Comparison of ENCODE assay signal across 26 cellular contexts in the genomic region with DNA sequence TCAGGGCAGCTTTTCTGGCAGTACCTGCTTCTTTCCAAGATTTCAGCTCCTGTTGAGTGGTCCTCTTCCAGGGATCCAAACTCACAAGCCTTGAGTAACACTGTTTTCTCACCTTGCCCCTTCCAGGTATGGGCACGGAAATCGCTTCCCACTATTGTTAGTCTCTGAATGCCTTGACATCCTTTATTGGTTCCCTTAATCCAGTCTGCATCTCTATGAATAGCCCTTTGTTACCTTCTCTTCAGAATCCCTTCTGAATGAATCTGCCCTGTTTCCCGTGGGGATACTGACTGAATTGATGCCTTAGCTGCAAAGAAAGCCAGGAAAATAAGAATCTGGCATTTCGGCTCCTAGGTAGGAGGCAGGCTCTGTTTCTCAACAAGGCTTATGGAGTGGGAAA.
"Had no signal": no experiment of that assay in that cellular context is flagged by ENCODE, and none has a peak within 500 bp of the region (broad histone marks: within the 10 kb centered on the region; RNA-seq: fewer than 3 reads in every experiment).

No MANE protein-coding gene starts in this region.

- ATAC-seq: activated T-cell treated with anti-CD3 and anti-CD28 coated beads, Interleukin-2, amount 50 U/mL, for 4 hours; activated T-helper 17 cell treated with anti-CD3 and anti-CD28 coated beads, Interleukin-2, amount 50 U/mL, for 72 hours; PC-3; T-helper 17 cell had no signal

- H3K27ac Mint-ChIP-seq: activated CD4-positive, alpha-beta memory T cell treated with anti-CD3 and anti-CD28 coated beads for 36 hours; activated CD4-positive, alpha-beta T cell treated with anti-CD3 and anti-CD28 coated beads, Interleukin-2, amount 10 ng/mL, durations not matched to agents 7 days and 5 days; activated naive CD4-positive, alpha-beta T cell treated with anti-CD3 and anti-CD28 coated beads, Interleukin-2, amount 10 ng/mL, durations not matched to agents 7 days and 5 days; activated naive CD8-positive, alpha-beta T cell treated with anti-CD3 and anti-CD28 coated beads for 36 hours; activated T-helper 17 cell treated with anti-CD3 and anti-CD28 coated beads, Interleukin-2, amount 50 U/mL, for 72 hours; T-helper 17 cell had no signal

- H3K4me1 Mint-ChIP-seq: activated CD4-positive, alpha-beta T cell treated with anti-CD3 and anti-CD28 coated beads, Interleukin-2, amount 10 ng/mL, durations not matched to agents 7 days and 5 days; activated naive CD4-positive, alpha-beta T cell treated with anti-CD3 and anti-CD28 coated beads, Interleukin-2, amount 10 ng/mL, durations not matched to agents 7 days and 5 days; activated naive CD8-positive, alpha-beta T cell treated with anti-CD3 and anti-CD28 coated beads for 36 hours; activated T-helper 17 cell treated with anti-CD3 and anti-CD28 coated beads, Interleukin-2, amount 50 U/mL, for 72 hours; T-helper 17 cell had no signal

- H3K4me3 Mint-ChIP-seq: activated CD4-positive, alpha-beta memory T cell treated with anti-CD3 and anti-CD28 coated beads for 36 hours; activated CD4-positive, alpha-beta T cell treated with anti-CD3 and anti-CD28 coated beads, Interleukin-2, amount 10 ng/mL, durations not matched to agents 7 days and 5 days; activated naive CD4-positive, alpha-beta T cell treated with anti-CD3 and anti-CD28 coated beads, Interleukin-2, amount 10 ng/mL, durations not matched to agents 7 days and 5 days; activated naive CD8-positive, alpha-beta T cell treated with anti-CD3 and anti-CD28 coated beads for 36 hours; activated T-cell treated with anti-CD3 and anti-CD28 coated beads, Interleukin-2, amount 50 U/mL, for 4 hours; activated T-helper 17 cell treated with anti-CD3 and anti-CD28 coated beads, Interleukin-2, amount 50 U/mL, for 72 hours; T-helper 17 cell had no signal

- FAIRE-seq: RCC 7860 had no signal

- DNase-seq: activated CD4-positive, alpha-beta memory T cell treated with anti-CD3 and anti-CD28 coated beads for 36 hours; activated CD4-positive, alpha-beta T cell treated with anti-CD3 and anti-CD28 coated beads, Interleukin-2, amount 10 ng/mL, durations not matched to agents 7 days and 5 days; activated CD4-positive, CD25-positive, alpha-beta regulatory T cell; activated CD8-positive, alpha-beta memory T cell treated with anti-CD3 and anti-CD28 coated beads for 24 hours; activated gamma-delta T cell treated with Interleukin-2 at 50 U/mL for 16 hours; activated naive CD4-positive, alpha-beta T cell treated with anti-CD3 and anti-CD28 coated beads, Interleukin-2, amount 10 ng/mL, durations not matched to agents 7 days and 5 days; activated naive CD8-positive, alpha-beta T cell treated with anti-CD3 and anti-CD28 coated beads for 36 hours; activated T-cell treated with anti-CD3 and anti-CD28 coated beads, Interleukin-2, amount 50 U/mL, for 4 hours; caudate nucleus; Kasumi-1; KBM-7; NCI-H1105 treated with DMSO at 0.1 percent for 48 hours; NCI-H1436 treated with DMSO at 0.1 percent for 48 hours; NCI-H187 treated with DMSO at 0.1 percent for 48 hours; NCI-H2081 treated with DMSO at 0.1 percent for 48 hours; NCI-H2171 treated with DMSO at 0.1 percent for 48 hours; NCI-H226; NCI-H526 treated with DMSO at 0.1 percent for 48 hours; NCI-H82; NK-92 treated with Interleukin-12 subunit alpha and Interleukin-12 subunit beta, amount 100 ng/mL, for 24 hours; PC-3; SHP77; T-helper 17 cell; T-helper 9 cell had no signal

- H3K9me3 Mint-ChIP-seq: activated CD4-positive, alpha-beta memory T cell treated with anti-CD3 and anti-CD28 coated beads for 36 hours; activated CD4-positive, alpha-beta T cell treated with anti-CD3 and anti-CD28 coated beads, Interleukin-2, amount 10 ng/mL, durations not matched to agents 7 days and 5 days; activated naive CD4-positive, alpha-beta T cell treated with anti-CD3 and anti-CD28 coated beads, Interleukin-2, amount 10 ng/mL, durations not matched to agents 7 days and 5 days; activated naive CD8-positive, alpha-beta T cell treated with anti-CD3 and anti-CD28 coated beads for 36 hours; activated T-cell treated with anti-CD3 and anti-CD28 coated beads, Interleukin-2, amount 50 U/mL, for 4 hours had no signal

- H3K36me3 Mint-ChIP-seq: activated CD4-positive, alpha-beta memory T cell treated with anti-CD3 and anti-CD28 coated beads for 36 hours; activated naive CD4-positive, alpha-beta T cell treated with anti-CD3 and anti-CD28 coated beads, Interleukin-2, amount 10 ng/mL, durations not matched to agents 7 days and 5 days; activated naive CD8-positive, alpha-beta T cell treated with anti-CD3 and anti-CD28 coated beads for 36 hours had no signal
